ENCODE assay signal across 9 cellular contexts in genomic region chr17:35314415-35315216, GRCh38. TPM values are rescaled to one million over a fixed set of nuclear protein-coding genes. Genes with fewer than 3 reads are reported as not detected.
DNase-seq lines count a peak whose midpoint lies in the region; ATAC-seq and TF ChIP-seq lines count a peak whose summit lies in the region.
"Had no signal": no experiment of that assay in that cellular context is flagged by ENCODE, and none has a peak within 500 bp of the region (broad histone marks: within the 10 kb centered on the region; RNA-seq: fewer than 3 reads in every experiment).

No MANE protein-coding gene starts in this region.

- no peak overlapping the region for H2BK120ac ChIP-seq in mesendoderm (ENCODE audit: low read depth, low read length)

- no peak overlapping the region for H4K8ac ChIP-seq in mesendoderm (ENCODE audit: low read depth, low read length)

- no peak overlapping the region for H3K23ac ChIP-seq in mesendoderm (ENCODE audit: low read length)

- DNase-seq in heart left ventricle (peak in 2 of 5 donors; percentile 27 to 59), Right ventricle myocardium inferior (ENCODE audit: missing footprints) (no peak), MCF 10A (ENCODE audit: unreplicated experiment) (no peak), mesendoderm (peak; percentile 21), upper lobe of right lung (no peak), NCI-H1436 (lab: John Stamatoyannopoulos, UW) (no peak), GDM1 (lab: John Stamatoyannopoulos, UW) (no peak), NCI-H1105 (lab: John Stamatoyannopoulos, UW) (no peak)

- no peak overlapping the region for H2AK5ac ChIP-seq in mesendoderm (ENCODE audit: low read length)

- peak overlapping the region in 8 of 12 donors; percentile 46 to 63 (median 56) for H3K4me3 ChIP-seq in heart left ventricle
- H3K4me3 ChIP-seq in mesendoderm (ENCODE audit: low read length) = no peak overlapping the region
- peak overlapping the region; percentile 41 for H3K4me3 ChIP-seq in upper lobe of right lung

- TF ChIP-seq CTCF in heart left ventricle (IDR thresholded peaks at IDR 0.05) = no peak
- no peak for TF ChIP-seq CTCF in MCF 10A (IDR thresholded peaks at IDR 0.05; ENCODE audit: unreplicated experiment)
- TF ChIP-seq CTCF in upper lobe of right lung (IDR thresholded peaks at IDR 0.05) = no peak

- no peaks in the 10 kb centered on the region for H3K36me3 Mint-ChIP-seq in MCF 10A (ENCODE audit: insufficient read depth, unreplicated experiment)

- H4K5ac ChIP-seq in mesendoderm (ENCODE audit: low read length) = no peak overlapping the region

- intact Hi-C loops in heart left ventricle (cut with DNase I) (loop anchor here in 8 of 10 donors (2.0 to 10.0 kb wide), 14 partner anchors 26 to 433 kb away; partner anchors contain the start of genes SLFN11 (in 4 of the 8), SLFN12 (in 3 of the 8), SLFN13 (in 1 of the 8) and SLFN5 (in 1 of the 8)), Right ventricle myocardium inferior (cut with DNase I) (loop anchor here (5.0 kb wide), 2 partner anchors 118 to 433 kb away; partner anchors contain the start of gene SLFN12), MCF 10A (cut with micrococcal nuclease) (loop anchor here (10.0 kb wide), 2 partner anchors 70 to 430 kb away; partner anchors contain the start of gene SLFN5), upper lobe of right lung (cut with DNase I) (loop anchor here (5.0 kb wide), 1 partner anchor 218 kb away; no protein-coding TSS in a partner anchor)

- no peak overlapping the region for H2BK15ac ChIP-seq in mesendoderm (replicated peaks; ENCODE audit: low read depth)

- H3K9me3 ChIP-seq in heart left ventricle (peaks cover 0 to 1% (median 0%) of the 10 kb centered on the region in 12 donors), upper lobe of right lung (no peaks in the 10 kb centered on the region)

- H3K9me3 Mint-ChIP-seq in MCF 10A (ENCODE audit: unreplicated experiment) = no peaks in the 10 kb centered on the region

- peak overlapping the region; percentile 51 for H3K4me2 ChIP-seq in mesendoderm (ENCODE audit: low read length)

- peak overlapping the region; percentile 66 for H3K9ac ChIP-seq in mesendoderm (ENCODE audit: low read length)

- no peak overlapping the region for H3K4ac ChIP-seq in mesendoderm (ENCODE audit: low read depth, low read length)

- H3K56ac ChIP-seq in mesendoderm (ENCODE audit: low read length) = peak overlapping the region; percentile 79

- CTCF ChIA-PET in MCF 10A (lab: Yijun Ruan, JAX) = interaction anchor here (0.6 to 11.1 kb wide), 11 partner anchors 14 to 1145 kb away, joined by 3 to 394 read pairs (median 4); partner anchors contain the start of genes SLFN12 and SLFN12L

- POLR2A ChIA-PET in MCF 10A (lab: Yijun Ruan, JAX) = interaction anchor here (0.9 to 2.7 kb wide), 5 partner anchors 56 to 223 kb away, joined by 3 to 16 read pairs (median 6); partner anchors contain the start of genes SLFN12, SLFN12L and SLFN5

- H3K27ac Mint-ChIP-seq in MCF 10A (ENCODE audit: low read depth, unreplicated experiment) = peak overlapping the region; percentile 65

- H3K4me1 ChIP-seq in heart left ventricle (peaks cover 0 to 40% (median 31%) of the 10 kb centered on the region in 12 donors), mesendoderm (ENCODE audit: control insufficient read depth, low read depth, low read length) (peaks cover 1% of the 10 kb centered on the region), upper lobe of right lung (peaks cover 37% of the 10 kb centered on the region)

- TF ChIP-seq POLR2A in heart left ventricle (IDR thresholded peaks at IDR 0.05) = no peak

- H3K18ac ChIP-seq in mesendoderm (ENCODE audit: low read length) = no peak overlapping the region

- H3K27ac ChIP-seq in heart left ventricle (peak overlapping the region; percentile 49 to 87 (median 78)), mesendoderm (ENCODE audit: low read depth, low read length) (no peak overlapping the region), upper lobe of right lung (peak overlapping the region; percentile 20)

- no peaks in the 10 kb centered on the region for H3K79me2 ChIP-seq in mesendoderm (ENCODE audit: control insufficient read depth, insufficient read depth, low read length)

- H3K36me3 ChIP-seq in heart left ventricle (no peaks in the 10 kb centered on the region), mesendoderm (ENCODE audit: control insufficient read depth, insufficient read depth, low read length) (no peaks in the 10 kb centered on the region), upper lobe of right lung (no peaks in the 10 kb centered on the region)

- no peaks in the 10 kb centered on the region for H3K27me3 ChIP-seq in heart left ventricle
- H3K27me3 ChIP-seq in mesendoderm (ENCODE audit: insufficient read depth, low read length, poor library complexity) = no peaks in the 10 kb centered on the region
- H3K27me3 ChIP-seq in upper lobe of right lung = no peaks in the 10 kb centered on the region

- 66 to 80% (median 72%) methylated on average over 5 to 9 of the region's 9 CpGs for WGBS in heart left ventricle, 4 donors
- no CpG with 5 or more reads among the region's 9 CpGs for WGBS in mesendoderm (ENCODE audit: extremely low coverage, insufficient coverage, low lambda C conversion rate)

- no peak overlapping the region for H2BK5ac ChIP-seq in mesendoderm (ENCODE audit: low read length)

- no peaks in the 10 kb centered on the region for H3K79me1 ChIP-seq in mesendoderm (ENCODE audit: low read length)

- H3K4me1 Mint-ChIP-seq in MCF 10A (ENCODE audit: insufficient read depth, unreplicated experiment) = peaks cover 14% of the 10 kb centered on the region

- BruUV-seq in MCF 10A (replicated peaks; lab: Mats Ljungman, UMichigan) = no TSS peak

- H3K27me3 Mint-ChIP-seq in MCF 10A (ENCODE audit: insufficient read depth, unreplicated experiment) = peaks cover 81% of the 10 kb centered on the region

- ATAC-seq in heart left ventricle (peak in 2 of 4 donors; percentile 11 to 14), Right ventricle myocardium inferior (no peak), upper lobe of right lung (peak; percentile 12)
- ATAC-seq: left colon had no signal

- H3K4me3 Mint-ChIP-seq in MCF 10A (ENCODE audit: unreplicated experiment) = no peak overlapping the region

RNA-seq across cellular contexts. Expression of gene SLFN11, which starts 58.8 kb away (rescaled TPM):
- total RNA-seq in heart left ventricle (10 to 100 TPM; 15.3 to 46.0 (median 17.5) TPM), Right ventricle myocardium inferior (18.1 TPM), MCF 10A (2022) (not detected in 2 replicates), upper lobe of right lung (75.7 TPM)
- polyA plus RNA-seq in heart left ventricle = 1 to 10 TPM; 6.4 to 7.8 TPM
- polyA plus RNA-seq in mesendoderm (2013, experiment 1 of 2) = 0.08 TPM
- 0.11 TPM for polyA plus RNA-seq in mesendoderm (2013, experiment 2 of 2)

Comparison
In these comparisons a context has a peak if more than half of its experiments do, and no peak if none do; other contexts are left out.
1. RNA of gene SLFN11, which starts 58.8 kb away (total RNA-seq): 75.7 TPM in upper lobe of right lung (single experiment), 18.1 TPM in Right ventricle myocardium inferior (single experiment) and 15.3 to 46.0 TPM in heart left ventricle; not detected in MCF 10A; every median in the first group is over 10 times any median in the second.